25 cellular contexts compared by ENCODE assay signal in the genomic region with DNA sequence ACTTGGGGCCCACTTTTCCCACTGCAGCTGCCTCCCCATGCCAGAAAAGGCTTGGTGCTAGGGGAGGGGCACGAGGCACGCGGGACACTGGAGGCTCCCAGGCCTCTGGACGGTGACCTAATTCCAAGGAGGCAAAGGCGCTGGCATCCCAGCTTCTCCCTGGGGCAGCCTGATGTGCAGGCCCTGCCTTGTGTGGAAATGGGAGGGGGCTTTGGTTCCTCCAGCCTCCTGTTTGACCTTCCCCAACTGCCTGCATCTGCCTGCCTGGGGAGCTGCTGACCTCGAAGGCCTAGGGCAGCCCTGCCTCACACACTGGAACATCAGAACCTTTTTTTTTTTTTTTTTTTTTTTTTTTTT. TPM values are rescaled to one million over a fixed set of nuclear protein-coding genes. Genes with fewer than 3 reads are reported as not detected.
DNase-seq lines count a peak whose midpoint lies in the region; ATAC-seq and TF ChIP-seq lines count a peak whose summit lies in the region.
"Had no signal": no experiment of that assay in that cellular context is flagged by ENCODE, and none has a peak within 500 bp of the region (broad histone marks: within the 10 kb centered on the region; RNA-seq: fewer than 3 reads in every experiment).

No MANE protein-coding gene starts in this region.

- H2AK5ac ChIP-seq in trophoblast cell (ENCODE audit: low read length), result no peak overlapping the region

- no peak overlapping the region for H3K4ac ChIP-seq in trophoblast cell (ENCODE audit: low read depth, low read length)

- H4K91ac ChIP-seq in trophoblast cell (ENCODE audit: low read depth, low read length), result no peak overlapping the region

- DNase-seq in DMS 273 (lab: John Stamatoyannopoulos, UW; ENCODE audit: unreplicated experiment), result peak; percentile 34
- no peak for DNase-seq in DMS 273 treated with DMSO at 0.1 percent for 48 hours (lab: John Stamatoyannopoulos, UW)
- DNase-seq in RWPE2 (ENCODE audit: low spot score), result no peak
- DNase-seq in trophoblast cell, result no peak
- DNase-seq in NCI-H1105 treated with DMSO at 0.1 percent for 48 hours (lab: John Stamatoyannopoulos, UW), result no peak
- DNase-seq in cerebellar cortex (ENCODE audit: low spot score), result no peak
- DNase-seq in nucleus accumbens (lab: John Stamatoyannopoulos, UW), result no peak
- DNase-seq: 8988T; activated CD4-positive, alpha-beta memory T cell treated with anti-CD3 and anti-CD28 coated beads, Interleukin-2, amount 10 ng/mL, durations not matched to agents 7 days and 5 days; activated CD4-positive, alpha-beta T cell treated with anti-CD3 and anti-CD28 coated beads for 1 hour; activated CD8-positive, alpha-beta memory T cell treated with anti-CD3 and anti-CD28 coated beads, Interleukin-2, amount 50 U/mL, for 4 hours; activated naive CD4-positive, alpha-beta T cell; activated naive CD8-positive, alpha-beta T cell treated with anti-CD3 and anti-CD28 coated beads, Interleukin-2, amount 50 U/mL, for 24 hours; Caco-2; Karpas-422; midbrain; naive B cell; NCI-H1436; NCI-H2081; NCI-H2227 treated with DMSO at 0.1 percent for 48 hours; Right ventricle myocardium superior had no signal

- H3K27me3 ChIP-seq in RWPE2 (ENCODE audit: insufficient read depth, poor library complexity, severe bottlenecking), result no peaks in the 10 kb centered on the region
- H3K27me3 ChIP-seq in trophoblast cell (ENCODE audit: insufficient read depth, low read length), result no peaks in the 10 kb centered on the region
- H3K27me3 ChIP-seq: gastrocnemius medialis, tibial artery had no signal

- TF ChIP-seq CTCF in RWPE2 (IDR thresholded peaks at IDR 0.05; ENCODE audit: poor library complexity, severe bottlenecking), result no peak

- H3K36me3 ChIP-seq in RWPE2 (ENCODE audit: low read depth) (no peaks in the 10 kb centered on the region), trophoblast cell (ENCODE audit: control insufficient read depth in 1 of 2, insufficient read depth in 2 of 2, low read length in 2 of 2) (peaks cover 20 to 21% of the 10 kb centered on the region in 2 experiments)
- H3K36me3 ChIP-seq: gastrocnemius medialis, HAP-1 had no signal

- no peaks in the 10 kb centered on the region for H3K9me3 ChIP-seq in RWPE2 (ENCODE audit: severe bottlenecking)
- H3K9me3 ChIP-seq in trophoblast cell (ENCODE audit: insufficient read depth, low read depth, low read length), result no peaks in the 10 kb centered on the region
- H3K9me3 ChIP-seq: Caco-2, gastrocnemius medialis, HAP-1, tibial artery had no signal

- H3K4me3 ChIP-seq in RWPE2 (ENCODE audit: severe bottlenecking) (no peak overlapping the region), trophoblast cell (ENCODE audit: low read depth, low read length) (no peak overlapping the region)
- H3K4me3 ChIP-seq: HAP-1 had no signal

- H3K9ac ChIP-seq in trophoblast cell (ENCODE audit: low read length), result no peak overlapping the region

- no peak overlapping the region for H2AFZ ChIP-seq in trophoblast cell (ENCODE audit: insufficient read depth, low read length, poor library complexity)

- H3K4me2 ChIP-seq in trophoblast cell (ENCODE audit: low read length), result no peak overlapping the region

- no peak overlapping the region for H2BK120ac ChIP-seq in trophoblast cell (ENCODE audit: insufficient read depth, low read length, poor library complexity)

- no CpG with 5 or more reads among the region's 6 CpGs for WGBS in trophoblast cell (ENCODE audit: extremely low coverage, insufficient coverage, insufficient read length)

- ATAC-seq in RWPE2 (ENCODE audit: low read depth), result no peak
- ATAC-seq in HG02642 (IDR thresholded peaks at IDR 0.05; ENCODE audit: poor library complexity, unreplicated experiment), result no peak
- ATAC-seq: activated naive CD8-positive, alpha-beta T cell treated with anti-CD3 and anti-CD28 coated beads, Interleukin-2, amount 50 U/mL, for 24 hours had no signal

- H3K14ac ChIP-seq in trophoblast cell (ENCODE audit: low read length), result no peak overlapping the region

- H3K23ac ChIP-seq in trophoblast cell (ENCODE audit: low read length), result no peak overlapping the region

- peaks cover 14% of the 10 kb centered on the region for H3K79me1 ChIP-seq in trophoblast cell (ENCODE audit: low read length)

- H4K12ac ChIP-seq in trophoblast cell (ENCODE audit: low read depth, low read length), result no peak overlapping the region

- no peak overlapping the region for H4K8ac ChIP-seq in trophoblast cell (ENCODE audit: low read depth, low read length)

- H3K4me1 ChIP-seq in RWPE2 (ENCODE audit: insufficient read depth, poor library complexity, severe bottlenecking) (peaks cover 9% of the 10 kb centered on the region), trophoblast cell (ENCODE audit: control insufficient read depth in 1 of 2, insufficient read depth in 2 of 2, low read length in 2 of 2) (peaks cover 29 to 30% of the 10 kb centered on the region in 2 experiments)
- H3K4me1 ChIP-seq: HAP-1 had no signal

- peaks cover 4% of the 10 kb centered on the region for H3K79me2 ChIP-seq in trophoblast cell (ENCODE audit: control insufficient read depth, insufficient read depth, low read length, poor library complexity)

- H3K18ac ChIP-seq in trophoblast cell (ENCODE audit: low read length), result no peak overlapping the region

- H2BK12ac ChIP-seq in trophoblast cell (ENCODE audit: low read length), result no peak overlapping the region

- H2BK5ac ChIP-seq in trophoblast cell (ENCODE audit: low read depth, low read length, poor library complexity), result no peak overlapping the region

- H3K27ac ChIP-seq in RWPE2 (ENCODE audit: poor library complexity, severe bottlenecking) (peak overlapping the region; percentile 19), trophoblast cell (ENCODE audit: low read depth, low read length) (peak overlapping the region; percentile 50)
- H3K27ac ChIP-seq: tibial artery had no signal

RNA-seq across cellular contexts. Expression of a gene that starts 39.9 kb away (rescaled TPM):
- 0.35 and 0.42 TPM in 2 replicates for polyA plus RNA-seq in trophoblast cell (2013)
